1 cellular context compared by ENCODE assay signal in genomic region chr20:62065669-62066338, GRCh38.
TF ChIP-seq lines count a peak whose summit lies in the region.

TSS of gene TAF4 (minus strand) at chr20:62065881. CDS start at chr20:62065810, 71 bp downstream.

TF ChIP-seq in HepG2, 621 proteins besides CTCF, POLR2A, EP300 and RAD21 (continued from another document and continues in another):
- TF ChIP-seq ZNF574 (CRISPR knock-in tag; IDR thresholded peaks at IDR 0.05) (peak; percentile 31; the same call in 1 of the 2 replicates), THRA (CRISPR knock-in tag; IDR thresholded peaks at IDR 0.05; ENCODE audit: borderline replicate concordance) (0 out of 2 replicates have a peak, but pooled peaks have one; percentile 47), ZFY (CRISPR knock-in tag; IDR thresholded peaks at IDR 0.05) (peak; percentile 75), CBFB (CRISPR knock-in tag; IDR thresholded peaks at IDR 0.05) (0 out of 2 replicates have a peak, but pooled peaks have one; percentile 48), ZNF3 (CRISPR knock-in tag; IDR thresholded peaks at IDR 0.05) (no peak), SALL2 (CRISPR knock-in tag; IDR thresholded peaks at IDR 0.05) (peak; percentile 73; the same call in 1 of the 2 replicates), SALL1 (CRISPR knock-in tag; IDR thresholded peaks at IDR 0.05) (peak; percentile 72), SRSF1 (optimal IDR thresholded peaks at IDR 0.05; ENCODE audit: low read depth, low read length) (no peak), ZSCAN29 (CRISPR knock-in tag; conservative IDR thresholded peaks at IDR 0.05) (0 out of 2 replicates have a peak, but pooled peaks have one; percentile 11), MAZ (IDR thresholded peaks at IDR 0.05; ENCODE audit: borderline replicate concordance, low read depth, low read length) (peak; percentile 89), MAZ (CRISPR knock-in tag; IDR thresholded peaks at IDR 0.05; ENCODE audit: low read depth) (peak; percentile 62), CC2D1A (CRISPR knock-in tag; IDR thresholded peaks at IDR 0.05) (no peak), GABPB1 (CRISPR knock-in tag; IDR thresholded peaks at IDR 0.05) (peak; percentile 61), ZNF280D (CRISPR knock-in tag; IDR thresholded peaks at IDR 0.05) (no peak), TEF (CRISPR knock-in tag; IDR thresholded peaks at IDR 0.05) (no peak), ZNF691 (CRISPR knock-in tag; IDR thresholded peaks at IDR 0.05; ENCODE audit: borderline replicate concordance, low read depth) (peak; percentile 44; the same call in 1 of the 2 replicates), KDM2A (CRISPR knock-in tag; IDR thresholded peaks at IDR 0.05; ENCODE audit: borderline replicate concordance, low read depth) (peak; percentile 69; the same call in 1 of the 2 replicates), POGK (CRISPR knock-in tag; conservative IDR thresholded peaks at IDR 0.05) (peak; percentile 60; the same call in 1 of the 2 replicates), ZNF7 (CRISPR knock-in tag; IDR thresholded peaks at IDR 0.05) (no peak), ZNF350 (CRISPR knock-in tag; IDR thresholded peaks at IDR 0.05; ENCODE audit: borderline replicate concordance, low read depth) (no peak), RELA (CRISPR knock-in tag; IDR thresholded peaks at IDR 0.05) (no peak; the same call in 1 of the 2 replicates), ZBTB43 (CRISPR knock-in tag; conservative IDR thresholded peaks at IDR 0.05) (peak; percentile 39; the same call in 1 of the 2 replicates), TARDBP (CRISPR knock-in tag; IDR thresholded peaks at IDR 0.05) (peak; percentile 51; the same call in 1 of the 2 replicates), CBX5 (CRISPR knock-in tag; IDR thresholded peaks at IDR 0.05; ENCODE audit: borderline replicate concordance) (no peak), MED8 (CRISPR knock-in tag; IDR thresholded peaks at IDR 0.05; ENCODE audit: insufficient replicate concordance) (peak; percentile 54), ZNF441 (CRISPR knock-in tag; IDR thresholded peaks at IDR 0.05; ENCODE audit: borderline replicate concordance) (0 out of 2 replicates have a peak, but pooled peaks have one; percentile 61), ZNF704 (CRISPR knock-in tag; IDR thresholded peaks at IDR 0.05; ENCODE audit: borderline replicate concordance) (peak; percentile 9; the same call in 1 of the 2 replicates), ZBTB14 (CRISPR knock-in tag; IDR thresholded peaks at IDR 0.05) (peak; percentile 73), STAT5B (CRISPR knock-in tag; IDR thresholded peaks at IDR 0.05) (no peak), PLSCR1 (CRISPR knock-in tag; IDR thresholded peaks at IDR 0.05; ENCODE audit: borderline replicate concordance) (no peak), BORCS8-MEF2B (CRISPR knock-in tag; IDR thresholded peaks at IDR 0.05) (peak; percentile 56; the same call in 1 of the 2 replicates), ZNF281 (CRISPR knock-in tag; IDR thresholded peaks at IDR 0.05; ENCODE audit: borderline replicate concordance) (peak; percentile 39; the same call in 1 of the 2 replicates)
